1 cellular context compared by ENCODE assay signal in the genomic region with DNA sequence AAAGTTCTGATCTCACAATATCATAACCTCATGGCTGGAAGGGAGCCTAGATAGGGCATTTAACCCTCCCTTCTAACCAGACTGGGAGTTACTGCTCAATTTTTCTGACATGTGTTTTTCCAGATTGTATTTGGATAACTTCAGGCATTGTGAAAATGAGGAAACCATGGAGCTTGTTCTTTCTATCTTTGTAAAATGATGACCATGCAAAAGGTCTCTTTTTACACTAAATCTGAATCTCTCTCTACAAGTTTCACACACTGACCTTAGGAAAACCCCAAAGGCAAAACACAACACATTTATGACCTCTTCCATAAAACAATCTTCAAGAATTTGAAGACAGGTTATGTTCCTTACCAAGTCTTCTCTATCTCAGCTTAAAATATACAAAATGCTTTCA.
TF ChIP-seq lines count a peak whose summit lies in the region.

No MANE protein-coding gene starts in this region.

TF ChIP-seq in K562, 482 proteins besides CTCF, POLR2A, EP300 and RAD21 (continued from another document):
- TF ChIP-seq, protein P1, sequence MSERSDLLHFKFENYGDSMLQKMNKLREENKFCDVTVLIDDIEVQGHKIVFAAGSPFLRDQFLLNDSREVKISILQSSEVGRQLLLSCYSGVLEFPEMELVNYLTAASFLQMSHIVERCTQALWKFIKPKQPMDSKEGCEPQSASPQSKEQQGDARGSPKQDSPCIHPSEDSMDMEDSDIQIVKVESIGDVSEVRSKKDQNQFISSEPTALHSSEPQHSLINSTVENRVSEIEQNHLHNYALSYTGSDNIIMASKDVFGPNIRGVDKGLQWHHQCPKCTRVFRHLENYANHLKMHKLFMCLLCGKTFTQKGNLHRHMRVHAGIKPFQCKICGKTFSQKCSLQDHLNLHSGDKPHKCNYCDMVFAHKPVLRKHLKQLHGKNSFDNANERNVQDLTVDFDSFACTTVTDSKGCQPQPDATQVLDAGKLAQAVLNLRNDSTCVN (CRISPR knock-in tag; IDR thresholded peaks at IDR 0.05): no peak
- TF ChIP-seq U2AF2 (optimal IDR thresholded peaks at IDR 0.05; ENCODE audit: low read depth, low read length) (no peak), MAFF (IDR thresholded peaks at IDR 0.05; ENCODE audit: low read length) (peak; percentile 19; the same call in 1 of the 2 replicates), SNIP1 (IDR thresholded peaks at IDR 0.05; ENCODE audit: low read depth) (no peak), HCFC1 (IDR thresholded peaks at IDR 0.05; ENCODE audit: low read depth, low read length) (no peak)
